ENCODE assay signal across 22 cellular contexts in the genomic region with DNA sequence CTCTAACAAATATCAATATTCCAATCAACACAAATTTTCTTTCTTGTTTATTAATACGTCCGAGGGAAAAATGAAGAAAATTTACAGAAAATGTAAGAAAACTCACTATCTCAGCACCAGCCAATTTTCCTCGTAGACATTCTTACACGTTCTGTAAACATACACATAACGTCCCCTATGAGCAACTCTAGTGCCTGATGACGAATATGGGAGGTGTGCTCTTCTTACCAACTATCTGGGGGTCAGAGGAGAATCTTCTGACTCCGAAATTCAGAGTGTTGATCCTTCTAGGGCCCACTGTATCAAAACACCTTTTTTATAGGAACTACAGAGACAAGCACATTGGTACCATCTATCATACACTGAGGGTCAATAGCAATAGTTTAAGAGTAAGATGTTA.
"Had no signal": no experiment of that assay in that cellular context is flagged by ENCODE, and none has a peak within 500 bp of the region (broad histone marks: within the 10 kb centered on the region; RNA-seq: fewer than 3 reads in every experiment).

No MANE protein-coding gene starts in this region.

- H3K4me1 Mint-ChIP-seq: natural killer cell; stimulated activated effector memory CD8-positive, alpha-beta T cell treated with anti-CD3 and anti-CD28 coated beads, Interleukin-12 subunit alpha, Interleukin-12 subunit beta, amount 100 ng/mL, for 72 hours; stimulated activated naive CD8-positive, alpha-beta T cell treated with anti-CD3 and anti-CD28 coated beads, Interleukin-15, amount 100 ng/mL, for 72 hours had no signal

- H3K4me3 ChIP-seq: adrenal gland, breast epithelium, coronary artery, transverse colon had no signal

- H3K27ac Mint-ChIP-seq: activated naive CD8-positive, alpha-beta T cell; activated T-helper 2 cell treated with anti-CD3 and anti-CD28 coated beads, Interferon-gamma antibody, Interleukin-2, Interleukin-4, amounts not matched to agents 10 μg/mL and 5 μg/mL and 100 μg/mL, durations not matched to agents 14 hours and 24 hours and 36 hours; natural killer cell; stimulated activated effector memory CD8-positive, alpha-beta T cell treated with anti-CD3 and anti-CD28 coated beads, Interleukin-12 subunit alpha, Interleukin-12 subunit beta, amount 100 ng/mL, for 72 hours; stimulated activated naive CD8-positive, alpha-beta T cell treated with anti-CD3 and anti-CD28 coated beads, Interleukin-15, amount 100 ng/mL, for 72 hours had no signal

- H3K9ac ChIP-seq: parathyroid adenoma had no signal

- H3K27ac ChIP-seq: adrenal gland, coronary artery, epithelial cell of prostate, parathyroid adenoma, WERI-Rb-1 had no signal

- H3K27me3 Mint-ChIP-seq: activated naive CD8-positive, alpha-beta T cell; stimulated activated naive CD8-positive, alpha-beta T cell treated with anti-CD3 and anti-CD28 coated beads, Interleukin-15, amount 100 ng/mL, for 72 hours had no signal

- ATAC-seq: activated T-cell treated with anti-CD3 and anti-CD28 coated beads, Interleukin-2, amount 50 U/mL, for 4 hours; natural killer cell; stimulated activated effector memory CD8-positive, alpha-beta T cell treated with anti-CD3 and anti-CD28 coated beads, Interleukin-12 subunit alpha, Interleukin-12 subunit beta, amount 100 ng/mL, for 72 hours; stimulated activated naive CD8-positive, alpha-beta T cell treated with anti-CD3 and anti-CD28 coated beads, Interleukin-15, amount 100 ng/mL, for 72 hours had no signal

- H3K4me1 ChIP-seq: breast epithelium, transverse colon had no signal

- H3K27me3 ChIP-seq: adrenal gland, breast epithelium, transverse colon had no signal

- H2AFZ ChIP-seq: parathyroid adenoma had no signal

- DNase-seq: activated CD4-positive, alpha-beta T cell treated with anti-CD3 and anti-CD28 coated beads for 1 hour; activated CD4-positive, alpha-beta T cell treated with anti-CD3 and anti-CD28 coated beads, Interleukin-2, amount 50 U/mL, for 1 hour; activated CD8-positive, alpha-beta memory T cell treated with anti-CD3 and anti-CD28 coated beads, Interleukin-2, amount 50 U/mL, for 48 hours; activated naive CD4-positive, alpha-beta T cell; activated T-cell treated with anti-CD3 and anti-CD28 coated beads, Interleukin-2, amount 50 U/mL, for 4 hours; foreskin melanocyte; midbrain; natural killer cell; small intestine; stimulated activated CD4-positive, alpha-beta T cell treated with anti-CD3 and anti-CD28 coated beads, Interleukin-2, amount 100 ng/mL, for 24 hours; stimulated activated naive CD8-positive, alpha-beta T cell treated with anti-CD3 and anti-CD28 coated beads, Interleukin-15, amount 100 ng/mL, for 72 hours; T-helper 1 cell; WERI-Rb-1 had no signal

- H3K36me3 Mint-ChIP-seq: natural killer cell had no signal

- H3K36me3 ChIP-seq: adrenal gland, breast epithelium had no signal

- H3K4me3 Mint-ChIP-seq: activated naive CD8-positive, alpha-beta T cell; activated T-cell treated with anti-CD3 and anti-CD28 coated beads, Interleukin-2, amount 50 U/mL, for 4 hours; natural killer cell; stimulated activated effector memory CD8-positive, alpha-beta T cell treated with anti-CD3 and anti-CD28 coated beads, Interleukin-12 subunit alpha, Interleukin-12 subunit beta, amount 100 ng/mL, for 72 hours; stimulated activated naive CD8-positive, alpha-beta T cell treated with anti-CD3 and anti-CD28 coated beads, Interleukin-15, amount 100 ng/mL, for 72 hours had no signal
